In genomic region chr1:91804546-91805023, GRCh38 we compare ENCODE assay signal across 9 cellular contexts.
DNase-seq lines count a peak whose midpoint lies in the region; ATAC-seq and TF ChIP-seq lines count a peak whose summit lies in the region.
"Had no signal": no experiment of that assay in that cellular context is flagged by ENCODE, and none has a peak within 500 bp of the region (broad histone marks: within the 10 kb centered on the region; RNA-seq: fewer than 3 reads in every experiment).

No MANE protein-coding gene starts in this region.

- no peaks in the 10 kb centered on the region for H3K79me2 ChIP-seq in DND-41 (ENCODE audit: insufficient read depth, low read length)

- no peaks in the 10 kb centered on the region for H4K20me1 ChIP-seq in DND-41 (ENCODE audit: insufficient read depth, low read length)

- H3K4me1 ChIP-seq in DND-41 (ENCODE audit: insufficient read depth, low read length): peaks cover 24% of the 10 kb centered on the region

- no peak overlapping the region for H3K4me3 ChIP-seq in DND-41 (ENCODE audit: low read depth in 1 of 2, low read length in 2 of 2)
- H3K4me3 ChIP-seq: heart right ventricle had no signal

- H3K27me3 ChIP-seq in DND-41 (ENCODE audit: insufficient read depth, low read length, poor library complexity): no peaks in the 10 kb centered on the region
- H3K27me3 ChIP-seq: heart right ventricle had no signal

- TF ChIP-seq CTCF in DND-41 (IDR thresholded peaks at IDR 0.05; ENCODE audit: borderline replicate concordance, extremely low read depth, low read length, poor library complexity, severe bottlenecking) (no peak), omental fat pad (IDR thresholded peaks at IDR 0.05) (no peak)

- H3K36me3 ChIP-seq in DND-41 (ENCODE audit: insufficient read depth, low read length): no peaks in the 10 kb centered on the region
- H3K36me3 ChIP-seq: heart right ventricle had no signal

- no peak overlapping the region for H3K9ac ChIP-seq in DND-41 (ENCODE audit: low read depth, low read length)

- no peak overlapping the region for H2AFZ ChIP-seq in DND-41 (ENCODE audit: low read depth, low read length)

- peak overlapping the region; percentile 57 for H3K4me2 ChIP-seq in DND-41 (ENCODE audit: insufficient read depth, low read length)

- H3K9me3 ChIP-seq in DND-41 (ENCODE audit: insufficient read depth, low read length, severe bottlenecking): no peaks in the 10 kb centered on the region
- H3K9me3 ChIP-seq: heart right ventricle had no signal

- DNase-seq in DND-41 (peak; percentile 75), HS-5 (ENCODE audit: low read depth) (peak; percentile 68), iris pigment epithelial cell (ENCODE audit: low read depth) (peak; percentile 93), kidney glomerular epithelial cell (lab: John Stamatoyannopoulos, UW) (no peak), amniotic stem cell (lab: John Stamatoyannopoulos, UW) (no peak), omental fat pad (ENCODE audit: low spot score) (no peak)
- DNase-seq in activated CD8-positive, alpha-beta memory T cell treated with anti-CD3 and anti-CD28 coated beads, Interleukin-2, amount 50 U/mL, for 48 hours: peak; percentile 85
- DNase-seq in stimulated activated CD8-positive, alpha-beta memory T cell treated with anti-CD3 and anti-CD28 coated beads, Interleukin-7, amount 100 ng/mL, for 4 hours (ENCODE audit: low read depth in 2 of 2): peak; percentile 55 to 64
- DNase-seq: heart right ventricle had no signal

- ATAC-seq in DND-41 (ENCODE audit: insufficient read depth, low read depth) (peak; percentile 95), omental fat pad (ENCODE audit: low FRiP score) (no peak)

- H3K27ac ChIP-seq in DND-41 (ENCODE audit: low read length): no peak overlapping the region

Comparison
In these comparisons a context has a peak if more than half of its experiments do, and no peak if none do; other contexts are left out.
1. DNase-seq: peak in DND-41 (single experiment), HS-5 (single experiment), activated CD8-positive, alpha-beta memory T cell treated with anti-CD3 and anti-CD28 coated beads, Interleukin-2, amount 50 U/mL, for 48 hours (single experiment), iris pigment epithelial cell (single experiment) and stimulated activated CD8-positive, alpha-beta memory T cell treated with anti-CD3 and anti-CD28 coated beads, Interleukin-7, amount 100 ng/mL, for 4 hours (2 of 2); none in kidney glomerular epithelial cell (single experiment), amniotic stem cell (single experiment) and omental fat pad (single experiment).